In genomic region chr11:96794152-96794551, GRCh38 we compare ENCODE assay signal across 21 cellular contexts.
A peak's percentile ranks its signal among the peaks of the same experiment; 100 is the strongest.
DNase-seq lines count a peak whose midpoint lies in the region; ATAC-seq, FAIRE-seq and TF ChIP-seq lines count a peak whose summit lies in the region.
"Had no signal": no experiment of that assay in that cellular context is flagged by ENCODE, and none has a peak within 500 bp of the region (broad histone marks: within the 10 kb centered on the region; RNA-seq: fewer than 3 reads in every experiment).

No MANE protein-coding gene starts in this region.

- H3K9me3 Mint-ChIP-seq in neural progenitor cell: no peaks in the 10 kb centered on the region

- H3K36me3 ChIP-seq in WERI-Rb-1 (no peaks in the 10 kb centered on the region), neural progenitor cell (no peaks in the 10 kb centered on the region), small intestine (ENCODE audit: control insufficient read depth in 2 of 2, insufficient read depth in 2 of 2, low read length in 2 of 2) (no peaks in the 10 kb centered on the region)
- H3K36me3 ChIP-seq: SJCRH30, thyroid gland had no signal

- H3K9me3 ChIP-seq in WERI-Rb-1 (ENCODE audit: severe bottlenecking) (no peaks in the 10 kb centered on the region), neural progenitor cell (ENCODE audit: low read depth) (no peaks in the 10 kb centered on the region), small intestine (ENCODE audit: control insufficient read depth, low read depth) (no peaks in the 10 kb centered on the region)
- H3K9me3 ChIP-seq: SJCRH30, thyroid gland had no signal

- H3K27me3 Mint-ChIP-seq in neural progenitor cell (ENCODE audit: insufficient read depth, low read depth): peaks cover 2% of the 10 kb centered on the region
- H3K27me3 Mint-ChIP-seq: activated naive CD8-positive, alpha-beta T cell treated with anti-CD3 and anti-CD28 coated beads, Interleukin-2, amount 10 ng/mL, durations not matched to agents 7 days and 5 days; stimulated activated naive B cell treated with anti-CD40 and anti-IgM and Interleukin-4, amounts not matched to agents 10 μg/mL and 1 μg/mL and 100 μg/mL, for 72 hours had no signal

- H3K27me3 ChIP-seq in WERI-Rb-1 (ENCODE audit: insufficient read depth, low read depth, severe bottlenecking) (no peaks in the 10 kb centered on the region), neural progenitor cell (no peaks in the 10 kb centered on the region), small intestine (ENCODE audit: control insufficient read depth in 2 of 2, insufficient read depth in 2 of 2, low read length in 2 of 2) (no peaks in the 10 kb centered on the region)
- H3K27me3 ChIP-seq: SJCRH30, thyroid gland had no signal

- H3K27ac Mint-ChIP-seq in neural progenitor cell: no peak overlapping the region
- H3K27ac Mint-ChIP-seq: activated CD8-positive, alpha-beta T cell treated with anti-CD3 and anti-CD28 coated beads, Interleukin-2, amount 10 ng/mL, durations not matched to agents 7 days and 5 days; activated naive CD8-positive, alpha-beta T cell treated with anti-CD3 and anti-CD28 coated beads, Interleukin-2, amount 10 ng/mL, durations not matched to agents 7 days and 5 days; CD14-positive monocyte; stimulated activated naive B cell treated with anti-CD40 and anti-IgM and Interleukin-4, amounts not matched to agents 10 μg/mL and 1 μg/mL and 100 μg/mL, for 72 hours had no signal

- no peak overlapping the region for H3K9ac ChIP-seq in neural progenitor cell

- no peak overlapping the region for H3K4me3 Mint-ChIP-seq in neural progenitor cell
- H3K4me3 Mint-ChIP-seq: activated CD8-positive, alpha-beta T cell treated with anti-CD3 and anti-CD28 coated beads, Interleukin-2, amount 10 ng/mL, durations not matched to agents 7 days and 5 days; activated naive CD8-positive, alpha-beta T cell treated with anti-CD3 and anti-CD28 coated beads, Interleukin-2, amount 10 ng/mL, durations not matched to agents 7 days and 5 days; CD14-positive monocyte; stimulated activated naive B cell treated with anti-CD40 and anti-IgM and Interleukin-4, amounts not matched to agents 10 μg/mL and 1 μg/mL and 100 μg/mL, for 72 hours had no signal

- intact Hi-C loops in sciatic nerve (cut with DNase I): no loop called here

- DNase-seq in D341Med (ENCODE audit: low spot score) (peak; percentile 35), HFF-Myc (ENCODE audit: extremely low read depth, low read depth) (no peak), WERI-Rb-1 (peak; percentile 9), neural progenitor cell (ENCODE audit: low spot score) (peak; percentile 43), sciatic nerve (ENCODE audit: low spot score) (no peak), small intestine (no peak)
- DNase-seq: activated CD4-positive, CD25-positive, alpha-beta regulatory T cell; activated CD8-positive, alpha-beta T cell treated with anti-CD3 and anti-CD28 coated beads, Interleukin-2, amount 10 ng/mL, durations not matched to agents 7 days and 5 days; activated naive CD8-positive, alpha-beta T cell treated with anti-CD3 and anti-CD28 coated beads, Interleukin-2, amount 10 ng/mL, durations not matched to agents 7 days and 5 days; DMS153; effector memory CD4-positive, alpha-beta T cell; NCI-H1417 treated with DMSO at 0.1 percent for 48 hours; NCI-H774; occipital lobe; right cardiac atrium; SJCRH30; stimulated activated naive B cell treated with anti-CD40 and anti-IgM and Interleukin-4, amounts not matched to agents 10 μg/mL and 1 μg/mL and 100 μg/mL, for 72 hours; T-helper 2 cell; thyroid gland had no signal

- no peaks in the 10 kb centered on the region for H4K20me1 ChIP-seq in neural progenitor cell (ENCODE audit: low read depth)

- H3K4me1 Mint-ChIP-seq in neural progenitor cell: no peaks in the 10 kb centered on the region
- H3K4me1 Mint-ChIP-seq: activated naive CD8-positive, alpha-beta T cell treated with anti-CD3 and anti-CD28 coated beads, Interleukin-2, amount 10 ng/mL, durations not matched to agents 7 days and 5 days; CD14-positive monocyte; stimulated activated naive B cell treated with anti-CD40 and anti-IgM and Interleukin-4, amounts not matched to agents 10 μg/mL and 1 μg/mL and 100 μg/mL, for 72 hours had no signal

- ATAC-seq in HG03175 (IDR thresholded peaks at IDR 0.05; ENCODE audit: unreplicated experiment) (no peak), sciatic nerve (no peak)
- ATAC-seq: activated CD8-positive, alpha-beta T cell treated with anti-CD3 and anti-CD28 coated beads, Interleukin-2, amount 10 ng/mL, durations not matched to agents 7 days and 5 days; right cardiac atrium; stimulated activated naive B cell treated with anti-CD40 and anti-IgM and Interleukin-4, amounts not matched to agents 10 μg/mL and 1 μg/mL and 100 μg/mL, for 72 hours had no signal

- no peak overlapping the region for H3K4me2 ChIP-seq in neural progenitor cell

- H3F3A ChIP-seq in neural progenitor cell (ENCODE audit: low read depth): no peaks in the 10 kb centered on the region

- TF ChIP-seq CTCF in HFF-Myc (IDR thresholded peaks at IDR 0.05; ENCODE audit: low read depth, low read length, missing control alignments) (peak; percentile 9), WERI-Rb-1 (IDR thresholded peaks at IDR 0.05; ENCODE audit: low read depth, low read length) (peak; percentile 36), neural progenitor cell (IDR thresholded peaks at IDR 0.05) (peak; percentile 38)

- H2AFZ ChIP-seq in neural progenitor cell (replicated peaks): no peak overlapping the region

- H3K79me2 ChIP-seq in neural progenitor cell (ENCODE audit: low read depth): no peaks in the 10 kb centered on the region

- no peak for FAIRE-seq in small intestine (lab: Jason Lieb, UNC)

- H3K36me3 Mint-ChIP-seq in neural progenitor cell: no peaks in the 10 kb centered on the region
- H3K36me3 Mint-ChIP-seq: activated naive CD8-positive, alpha-beta T cell treated with anti-CD3 and anti-CD28 coated beads, Interleukin-2, amount 10 ng/mL, durations not matched to agents 7 days and 5 days; CD14-positive monocyte; stimulated activated naive B cell treated with anti-CD40 and anti-IgM and Interleukin-4, amounts not matched to agents 10 μg/mL and 1 μg/mL and 100 μg/mL, for 72 hours had no signal

- 85 to 93% (median 85%) methylated on average over 2 of the region's 2 CpGs for WGBS in small intestine, 3 donors

- no peak overlapping the region for H3K4me3 ChIP-seq in HFF-Myc (replicated peaks; ENCODE audit: low read depth, low read length)
- H3K4me3 ChIP-seq in WERI-Rb-1 (ENCODE audit: low read depth, low read length): no peak overlapping the region
- no peak overlapping the region for H3K4me3 ChIP-seq in neural progenitor cell
- no peak overlapping the region for H3K4me3 ChIP-seq in small intestine (ENCODE audit: low read depth in 1 of 2, low read length in 2 of 2)
- H3K4me3 ChIP-seq: SJCRH30, thyroid gland had no signal

- H3K27ac ChIP-seq in WERI-Rb-1: no peak overlapping the region
- H3K27ac ChIP-seq in neural progenitor cell: no peak overlapping the region
- H3K27ac ChIP-seq in small intestine (ENCODE audit: low read depth in 1 of 2, low read length in 1 of 2): no peak overlapping the region
- H3K27ac ChIP-seq: SJCRH30, thyroid gland had no signal

- no peaks in the 10 kb centered on the region for H3K4me1 ChIP-seq in neural progenitor cell
- H3K4me1 ChIP-seq in small intestine (ENCODE audit: control insufficient read depth in 2 of 2, insufficient read depth in 1 of 2, low read depth in 1 of 2, low read length in 1 of 2): no peaks in the 10 kb centered on the region
- H3K4me1 ChIP-seq: SJCRH30, thyroid gland had no signal

Comparison
In these comparisons a context has a peak if more than half of its experiments do, and no peak if none do; other contexts are left out.
1. DNase-seq: peak in D341Med (single experiment), WERI-Rb-1 (single experiment) and neural progenitor cell (single experiment); none in HFF-Myc (single experiment), sciatic nerve (single experiment) and small intestine (single experiment).
2. Peak in every context shown above with its lines, with median percentiles within 50 percentile points of each other: CTCF ChIP-seq.